Comparison of ENCODE assay signal across 10 cellular contexts in genomic region chr2:197805598-197806316, GRCh38. TPM values are rescaled to one million over a fixed set of nuclear protein-coding genes. Genes with fewer than 3 reads are reported as not detected.
DNase-seq lines count a peak whose midpoint lies in the region; ATAC-seq and TF ChIP-seq lines count a peak whose summit lies in the region.
"Had no signal": no experiment of that assay in that cellular context is flagged by ENCODE, and none has a peak within 500 bp of the region (broad histone marks: within the 10 kb centered on the region; RNA-seq: fewer than 3 reads in every experiment).

No MANE protein-coding gene starts in this region.

- ATAC-seq in GM19023 (IDR thresholded peaks at IDR 0.05; ENCODE audit: unreplicated experiment), result no peak
- no peak for ATAC-seq in GM21619 (IDR thresholded peaks at IDR 0.05; ENCODE audit: unreplicated experiment)
- no peak for ATAC-seq in HG02870 (IDR thresholded peaks at IDR 0.05; ENCODE audit: unreplicated experiment)

- intact Hi-C loops in stomach (cut with DNase I; ENCODE audit: low total_unique reads), result loop anchor here (10.0 kb wide), 1 partner anchor 489 kb away; no protein-coding TSS in a partner anchor

- peak overlapping the region; percentile 67 for H3K9ac ChIP-seq in adipocyte (ENCODE audit: low read length)

- no peak for TF ChIP-seq EP300 in stomach (IDR thresholded peaks at IDR 0.05)

- peak overlapping the region in 4 of 5 donors; percentile 61 to 83 (median 76) for H3K27ac ChIP-seq in stomach

- DNase-seq in NCI-H82 (lab: John Stamatoyannopoulos, UW) (peak; percentile 20), NCI-H82 treated with DMSO at 0.1 percent for 48 hours (lab: John Stamatoyannopoulos, UW; ENCODE audit: unreplicated experiment) (no peak), adipocyte (ENCODE audit: low read depth) (peak; percentile 24), inferior parietal cortex (ENCODE audit: extremely low spot score) (peak; percentile 60), stomach (no peak)
- DNase-seq: 8988T had no signal

- no peak for TF ChIP-seq CTCF in stomach (IDR thresholded peaks at IDR 0.05)

- H3K4me3 ChIP-seq in adipocyte (ENCODE audit: low read length) (peak overlapping the region; percentile 86), stomach (peak overlapping the region; percentile 76 to 93 (median 83))

- 10 to 25% (median 17%) methylated on average over 11 of the region's 11 CpGs for WGBS in stomach, 5 donors

- H3K36me3 ChIP-seq in adipocyte (ENCODE audit: control insufficient read depth, insufficient read depth, low read length, severe bottlenecking) (no peaks in the 10 kb centered on the region), stomach (no peaks in the 10 kb centered on the region)

- no peaks in the 10 kb centered on the region for H3K27me3 ChIP-seq in adipocyte (replicated peaks; ENCODE audit: control insufficient read depth, insufficient read depth, low read length)
- H3K27me3 ChIP-seq in stomach, result peaks cover 0 to 8% (median 4%) of the 10 kb centered on the region in 3 donors

- no peaks in the 10 kb centered on the region for H3K9me3 ChIP-seq in adipocyte (ENCODE audit: control insufficient read depth, low read length)
- no peaks in the 10 kb centered on the region for H3K9me3 ChIP-seq in stomach

- peaks cover 19% of the 10 kb centered on the region for H3K4me1 ChIP-seq in adipocyte (ENCODE audit: control insufficient read depth, insufficient read depth, low read length)
- H3K4me1 ChIP-seq in stomach, result peaks cover 8 to 42% (median 31%) of the 10 kb centered on the region in 4 donors

- no peak for TF ChIP-seq POLR2A in stomach (IDR thresholded peaks at IDR 0.05)

RNA-seq across cellular contexts. Expression of gene PLCL1, which starts 1.4 kb away (rescaled TPM):
- total RNA-seq in stomach, result 10 to 100 TPM in 2 of 5 donors, 1 to 10 TPM in 3; 2.2 to 28.7 (median 4.1) TPM
- polyA plus RNA-seq in stomach, result 1 to 10 TPM in 1 of 3 donors, under 1 TPM in 2; 0.93 to 1.4 (median 0.93) TPM

RNA-seq across cellular contexts. Expression of gene BOLL, which starts 20.6 kb away (rescaled TPM):
- total RNA-seq in stomach, result not detected
- polyA plus RNA-seq in stomach, result not detected
- total RNA-seq: pulmonary artery endothelial cell had no signal

Comparison
In these comparisons a context has a peak if more than half of its experiments do, and no peak if none do; other contexts are left out.
1. DNase-seq: peak in NCI-H82 (single experiment), adipocyte (single experiment) and inferior parietal cortex (single experiment); none in NCI-H82 treated with DMSO at 0.1 percent for 48 hours (single experiment) and stomach (single experiment).